In genomic region chr6:93418113-93418447, GRCh38 we compare ENCODE assay signal across 1 cellular context.
TF ChIP-seq lines count a peak whose summit lies in the region.

No MANE protein-coding gene starts in this region.

TF ChIP-seq in H1, 55 proteins besides CTCF, POLR2A, EP300 and RAD21 (continued from another document):
- TF ChIP-seq, protein P1, sequence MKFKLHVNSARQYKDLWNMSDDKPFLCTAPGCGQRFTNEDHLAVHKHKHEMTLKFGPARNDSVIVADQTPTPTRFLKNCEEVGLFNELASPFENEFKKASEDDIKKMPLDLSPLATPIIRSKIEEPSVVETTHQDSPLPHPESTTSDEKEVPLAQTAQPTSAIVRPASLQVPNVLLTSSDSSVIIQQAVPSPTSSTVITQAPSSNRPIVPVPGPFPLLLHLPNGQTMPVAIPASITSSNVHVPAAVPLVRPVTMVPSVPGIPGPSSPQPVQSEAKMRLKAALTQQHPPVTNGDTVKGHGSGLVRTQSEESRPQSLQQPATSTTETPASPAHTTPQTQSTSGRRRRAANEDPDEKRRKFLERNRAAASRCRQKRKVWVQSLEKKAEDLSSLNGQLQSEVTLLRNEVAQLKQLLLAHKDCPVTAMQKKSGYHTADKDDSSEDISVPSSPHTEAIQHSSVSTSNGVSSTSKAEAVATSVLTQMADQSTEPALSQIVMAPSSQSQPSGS (IDR thresholded peaks at IDR 0.05; ENCODE audit: low read length): no peak
- TF ChIP-seq MAFK (IDR thresholded peaks at IDR 0.05; ENCODE audit: low read depth, low read length) (no peak), KDM1A (IDR thresholded peaks at IDR 0.05; ENCODE audit: borderline replicate concordance, low read length) (no peak)
